ENCODE assay signal across 1 cellular context in the genomic region with DNA sequence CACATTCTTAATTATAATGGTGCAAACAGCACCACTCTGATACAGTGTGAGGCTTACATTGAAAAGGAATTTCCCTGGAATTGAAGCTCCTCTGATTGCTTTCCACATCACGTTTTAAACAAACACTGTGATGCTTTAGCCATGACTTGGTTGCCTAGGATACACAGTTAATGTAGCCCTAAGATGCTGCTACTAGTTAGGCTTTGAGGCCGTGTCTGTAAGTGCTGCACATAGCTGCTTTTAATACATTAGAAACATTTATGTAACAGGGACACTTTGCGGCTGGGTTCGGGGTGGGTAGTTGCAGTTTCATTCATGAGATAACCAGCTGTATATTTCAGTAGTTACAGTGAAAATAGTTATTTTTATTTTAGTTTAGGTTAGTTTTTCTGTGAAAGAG.
TF ChIP-seq lines count a peak whose summit lies in the region.

No MANE protein-coding gene starts in this region.

TF ChIP-seq in H1, 55 proteins besides CTCF, POLR2A, EP300 and RAD21 (continued from another document):
- TF ChIP-seq, protein P1, sequence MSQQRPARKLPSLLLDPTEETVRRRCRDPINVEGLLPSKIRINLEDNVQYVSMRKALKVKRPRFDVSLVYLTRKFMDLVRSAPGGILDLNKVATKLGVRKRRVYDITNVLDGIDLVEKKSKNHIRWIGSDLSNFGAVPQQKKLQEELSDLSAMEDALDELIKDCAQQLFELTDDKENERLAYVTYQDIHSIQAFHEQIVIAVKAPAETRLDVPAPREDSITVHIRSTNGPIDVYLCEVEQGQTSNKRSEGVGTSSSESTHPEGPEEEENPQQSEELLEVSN (IDR thresholded peaks at IDR 0.05), result no peak
- no peak for TF ChIP-seq NRF1 (IDR thresholded peaks at IDR 0.05; ENCODE audit: low read depth, low read length)
- no peak for TF ChIP-seq TAF1 (IDR thresholded peaks at IDR 0.05; ENCODE audit: low read depth, low read length)
- no peak for TF ChIP-seq CEBPB (IDR thresholded peaks at IDR 0.05; ENCODE audit: low read depth, low read length)
- TF ChIP-seq CBX5 (IDR thresholded peaks at IDR 0.05; ENCODE audit: low read depth, low read length), result no peak
